19 cellular contexts compared by ENCODE assay signal in genomic region chr2:9518780-9519179, GRCh38.
"Had no signal": no experiment of that assay in that cellular context is flagged by ENCODE, and none has a peak within 500 bp of the region (broad histone marks: within the 10 kb centered on the region; RNA-seq: fewer than 3 reads in every experiment).

No MANE protein-coding gene starts in this region.

- H3K4me2 ChIP-seq: SK-N-SH had no signal

- H3K4me3 Mint-ChIP-seq: IgD-negative memory B cell had no signal

- H3K27me3 Mint-ChIP-seq: IgD-negative memory B cell had no signal

- H3K9me3 ChIP-seq: SK-N-SH had no signal

- H3K9ac ChIP-seq: SK-N-SH had no signal

- H3K4me1 Mint-ChIP-seq: IgD-negative memory B cell had no signal

- DNase-seq: KBM-7, MV-4-11, NCI-H1048, NCI-H1105, NCI-H1417, NCI-H1436 treated with DMSO at 0.1 percent for 48 hours, NCI-H1694, NCI-H1930, NCI-H2081, NCI-H2107, NCI-H2227 treated with DMSO at 0.1 percent for 48 hours, NCI-H526 treated with DMSO at 0.1 percent for 48 hours, NCI-H774, Right ventricle myocardium superior, RPMI8226, SIG-M5, SK-N-SH, SW 1271 had no signal

- H3K9me3 Mint-ChIP-seq: IgD-negative memory B cell had no signal
